In genomic region chr12:124225730-124226129, GRCh38 we compare ENCODE assay signal across 27 cellular contexts.
A peak's percentile ranks its signal among the peaks of the same experiment; 100 is the strongest.
DNase-seq lines count a peak whose midpoint lies in the region; TF ChIP-seq lines count a peak whose summit lies in the region.
"Had no signal": no experiment of that assay in that cellular context is flagged by ENCODE, and none has a peak within 500 bp of the region (broad histone marks: within the 10 kb centered on the region; RNA-seq: fewer than 3 reads in every experiment).

No MANE protein-coding gene starts in this region.

- CTCF ChIA-PET in HEK293T (lab: Yijun Ruan, JAX): interaction anchor here (0.6 kb wide), 1 partner anchor 22 kb away, joined by 4 read pairs; no protein-coding TSS in a partner anchor

- H3K27me3 ChIP-seq in smooth muscle cell (ENCODE audit: low read depth): no peaks in the 10 kb centered on the region
- H3K27me3 ChIP-seq: BE2C; BLaER1; BLaER1 treated with 17β-estradiol and CSF1 and Interleukin-3, amounts not matched to agents 10 nM and 100 nM had no signal

- H3F3A ChIP-seq in smooth muscle cell (ENCODE audit: low read depth): no peaks in the 10 kb centered on the region

- H4K20me1 ChIP-seq in smooth muscle cell (ENCODE audit: low read depth): no peaks in the 10 kb centered on the region
- H4K20me1 ChIP-seq: BLaER1; BLaER1 treated with 17β-estradiol and CSF1 and Interleukin-3, amounts not matched to agents 10 nM and 100 nM had no signal

- H3K4me1 ChIP-seq in smooth muscle cell (ENCODE audit: low read depth): no peaks in the 10 kb centered on the region
- H3K4me1 ChIP-seq: A549, BE2C, Caco-2 had no signal

- H3K9ac ChIP-seq in smooth muscle cell (ENCODE audit: low read depth): no peak overlapping the region
- H3K9ac ChIP-seq: BLaER1; BLaER1 treated with 17β-estradiol and CSF1 and Interleukin-3, amounts not matched to agents 10 nM and 100 nM had no signal

- H3K9me3 ChIP-seq in smooth muscle cell (replicated peaks; ENCODE audit: low read depth): no peaks in the 10 kb centered on the region
- H3K9me3 ChIP-seq: BE2C had no signal

- POLR2A ChIA-PET in HEK293T (lab: Yijun Ruan, JAX): no interaction called here

- no peak overlapping the region for H2AFZ ChIP-seq in smooth muscle cell (ENCODE audit: low read depth)

- H3K27ac ChIP-seq in smooth muscle cell (ENCODE audit: low read depth): no peak overlapping the region
- H3K27ac ChIP-seq: 22Rv1; A549; BLaER1; BLaER1 treated with 17β-estradiol and CSF1 and Interleukin-3, amounts not matched to agents 10 nM and 100 nM; C4-2B had no signal

- H3K4me2 ChIP-seq in smooth muscle cell: no peak overlapping the region
- H3K4me2 ChIP-seq: A549; BLaER1; BLaER1 treated with 17β-estradiol and CSF1 and Interleukin-3, amounts not matched to agents 10 nM and 100 nM had no signal

- no peaks in the 10 kb centered on the region for H3K36me3 ChIP-seq in smooth muscle cell (ENCODE audit: low read depth)
- H3K36me3 ChIP-seq: BE2C; BLaER1; BLaER1 treated with 17β-estradiol and CSF1 and Interleukin-3, amounts not matched to agents 10 nM and 100 nM had no signal

- TF ChIP-seq CTCF in smooth muscle cell (IDR thresholded peaks at IDR 0.05; ENCODE audit: borderline replicate concordance, insufficient read depth, poor library complexity, severe bottlenecking): no peak

- 96% methylated on average over 4 of the region's 4 CpGs for WGBS in smooth muscle cell (ENCODE audit: low lambda C conversion rate)

- no peak overlapping the region for H3K4me3 ChIP-seq in smooth muscle cell
- H3K4me3 ChIP-seq: A549; BLaER1; BLaER1 treated with 17β-estradiol and CSF1 and Interleukin-3, amounts not matched to agents 10 nM and 100 nM had no signal

- no peaks in the 10 kb centered on the region for H3K79me2 ChIP-seq in smooth muscle cell (ENCODE audit: low read depth)

- DNase-seq in HEK293T (ENCODE audit: extremely low spot score): no peak
- no peak for DNase-seq in smooth muscle cell (lab: John Stamatoyannopoulos, UW; ENCODE audit: unreplicated experiment)
- DNase-seq: 8988T; ACHN; AML-193; BE2C; C1 segment of cervical spinal cord; Caco-2; Calu3; CD4-positive, alpha-beta memory T cell; CD4-positive, alpha-beta T cell; CD4-positive, CD25-positive, alpha-beta regulatory T cell; CD8-positive, alpha-beta memory T cell; CD8-positive, alpha-beta T cell; COR-L47; DMS 273 treated with DMSO at 0.1 percent for 48 hours; DMS153; DMS53; DMS79; DMS79 treated with DMSO at 0.1 percent for 48 hours; DND-41; EL had no signal

TF ChIP-seq in HEK293T, 16 proteins besides CTCF, POLR2A, EP300 and RAD21:
- TF ChIP-seq ARNT (IDR thresholded peaks at IDR 0.05): peak; percentile 74; the same call in 1 of the 2 replicates
- TF ChIP-seq FOXA1 (IDR thresholded peaks at IDR 0.05): no peak
TF ChIP-seq in HEK293T: peak in this region for 1.
